8 cellular contexts compared by ENCODE assay signal in genomic region chr2:228048838-228049490, GRCh38.
A peak's percentile ranks its signal among the peaks of the same experiment; 100 is the strongest.
DNase-seq lines count a peak whose midpoint lies in the region; ATAC-seq, FAIRE-seq and TF ChIP-seq lines count a peak whose summit lies in the region.

No MANE protein-coding gene starts in this region.

- H3K4me1 Mint-ChIP-seq in activated CD4-positive, alpha-beta T cell treated with anti-CD3 and anti-CD28 coated beads for 36 hours: no peaks in the 10 kb centered on the region
- H3K4me1 Mint-ChIP-seq in natural killer cell: no peaks in the 10 kb centered on the region

- no peaks in the 10 kb centered on the region for H3K27me3 Mint-ChIP-seq in activated CD4-positive, alpha-beta T cell treated with anti-CD3 and anti-CD28 coated beads for 36 hours
- no peaks in the 10 kb centered on the region for H3K27me3 Mint-ChIP-seq in natural killer cell (ENCODE audit: low read depth in 2 of 2)

- no peaks in the 10 kb centered on the region for H3K36me3 Mint-ChIP-seq in activated CD4-positive, alpha-beta T cell treated with anti-CD3 and anti-CD28 coated beads for 36 hours (ENCODE audit: low read depth)
- H3K36me3 Mint-ChIP-seq in natural killer cell: no peaks in the 10 kb centered on the region

- H3K4me3 Mint-ChIP-seq in activated CD4-positive, alpha-beta T cell treated with anti-CD3 and anti-CD28 coated beads for 36 hours: no peak overlapping the region
- no peak overlapping the region for H3K4me3 Mint-ChIP-seq in natural killer cell

- no peak for FAIRE-seq in GM19239 (lab: Jason Lieb, UNC)

- CTCF ChIA-PET in activated CD4-positive, alpha-beta T cell treated with anti-CD3 and anti-CD28 coated beads for 36 hours (lab: Charles Lee): interaction anchor here (0.6 to 1.1 kb wide), 4 partner anchors 10 to 1538 kb away, joined by 3 read pairs; no protein-coding TSS in a partner anchor

- DNase-seq in GM03348 (ENCODE audit: low spot score): peak; percentile 64
- DNase-seq in NCI-H82 (lab: John Stamatoyannopoulos, UW): peak; percentile 84
- peak; percentile 72 for DNase-seq in epithelial cell of prostate (ENCODE audit: low read depth, low spot score)
- peak; percentile 34 for DNase-seq in myocyte (ENCODE audit: low read depth)
- no peak for DNase-seq in activated CD4-positive, alpha-beta T cell treated with anti-CD3 and anti-CD28 coated beads for 36 hours
- DNase-seq in GM19239 (ENCODE audit: insufficient read length, low spot score): no peak
- DNase-seq in natural killer cell: no peak

- no peak overlapping the region for H3K27ac Mint-ChIP-seq in activated CD4-positive, alpha-beta T cell treated with anti-CD3 and anti-CD28 coated beads for 36 hours
- no peak overlapping the region for H3K27ac Mint-ChIP-seq in natural killer cell

- no peaks in the 10 kb centered on the region for H3K9me3 Mint-ChIP-seq in activated CD4-positive, alpha-beta T cell treated with anti-CD3 and anti-CD28 coated beads for 36 hours (ENCODE audit: low read depth)
- peaks cover 3 to 14% of the 10 kb centered on the region in 2 donors for H3K9me3 Mint-ChIP-seq in natural killer cell

- ATAC-seq in HG03097 (IDR thresholded peaks at IDR 0.05; ENCODE audit: low FRiP score, unreplicated experiment): peak; percentile 68
- no peak for ATAC-seq in activated CD4-positive, alpha-beta T cell treated with anti-CD3 and anti-CD28 coated beads for 36 hours
- no peak for ATAC-seq in natural killer cell

- TF ChIP-seq CTCF in natural killer cell (IDR thresholded peaks at IDR 0.05): no peak

- intact Hi-C loops in activated CD4-positive, alpha-beta T cell treated with anti-CD3 and anti-CD28 coated beads for 36 hours (cut with DNase I, micrococcal nuclease): loop anchor here in 1 of 2 experiments (5.0 to 10.0 kb wide), 2 partner anchors 1223 to 1666 kb away; partner anchors contain the start of genes DNER and PID1
- intact Hi-C loops in natural killer cell (cut with micrococcal nuclease): no loop called here

- POLR2A ChIA-PET in activated CD4-positive, alpha-beta T cell treated with anti-CD3 and anti-CD28 coated beads for 36 hours (lab: Charles Lee): no interaction called here

- no peak overlapping the region for H3K27ac ChIP-seq in epithelial cell of prostate

Comparison
In these comparisons a context has a peak if more than half of its experiments do, and no peak if none do; other contexts are left out.
1. DNase-seq: peak in GM03348 (single experiment), NCI-H82 (single experiment), epithelial cell of prostate (single experiment) and myocyte (single experiment); none in activated CD4-positive, alpha-beta T cell treated with anti-CD3 and anti-CD28 coated beads for 36 hours (single experiment), GM19239 (single experiment) and natural killer cell (single experiment).